15 cellular contexts compared by ENCODE assay signal in the genomic region with DNA sequence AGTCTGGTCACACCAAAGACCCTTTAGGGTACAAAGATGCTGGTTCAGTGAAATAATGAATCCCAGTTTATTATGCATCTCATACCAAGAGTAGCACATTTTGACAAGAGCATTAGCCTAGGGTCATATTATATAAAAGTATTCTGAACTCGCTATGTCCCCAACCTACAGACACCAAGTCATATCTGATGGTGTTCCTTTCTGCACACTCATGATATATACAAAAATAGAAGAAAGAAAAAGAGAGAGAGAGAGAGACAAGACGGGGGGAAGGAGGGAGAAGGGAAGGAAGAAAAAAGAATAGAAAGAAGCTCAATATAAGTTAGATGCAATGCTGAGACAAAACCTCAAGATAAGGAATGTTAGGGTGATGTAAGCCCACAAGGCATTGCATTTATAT.
A peak's percentile ranks its signal among the peaks of the same experiment; 100 is the strongest.
DNase-seq lines count a peak whose midpoint lies in the region; ATAC-seq and TF ChIP-seq lines count a peak whose summit lies in the region.
"Had no signal": no experiment of that assay in that cellular context is flagged by ENCODE, and none has a peak within 500 bp of the region (broad histone marks: within the 10 kb centered on the region; RNA-seq: fewer than 3 reads in every experiment).

No MANE protein-coding gene starts in this region.

- H3K4me2 ChIP-seq in smooth muscle cell = no peak overlapping the region

- intact Hi-C loops in Right ventricle myocardium superior (cut with DNase I) = no loop called here

- no peak overlapping the region for H3K4me3 ChIP-seq in right atrium auricular region
- no peak overlapping the region for H3K4me3 ChIP-seq in rectal smooth muscle tissue (ENCODE audit: low read length)
- no peak overlapping the region for H3K4me3 ChIP-seq in smooth muscle cell
- H3K4me3 ChIP-seq: Peyer's patch had no signal

- H3K9ac ChIP-seq in rectal smooth muscle tissue (ENCODE audit: low read length) = no peak overlapping the region
- no peak overlapping the region for H3K9ac ChIP-seq in smooth muscle cell (ENCODE audit: low read depth)

- H2AFZ ChIP-seq in smooth muscle cell (ENCODE audit: low read depth) = no peak overlapping the region

- TF ChIP-seq CTCF in right atrium auricular region (IDR thresholded peaks at IDR 0.05) (no peak), glutamatergic neuron (IDR thresholded peaks at IDR 0.05; ENCODE audit: partially characterized antibody, unreplicated experiment) (no peak), smooth muscle cell (IDR thresholded peaks at IDR 0.05; ENCODE audit: borderline replicate concordance, insufficient read depth, poor library complexity, severe bottlenecking) (no peak)

- H3K4me3 Mint-ChIP-seq in glutamatergic neuron (ENCODE audit: unreplicated experiment) = no peak overlapping the region

- H3K36me3 ChIP-seq in right atrium auricular region (peaks cover 28% of the 10 kb centered on the region), rectal smooth muscle tissue (ENCODE audit: control insufficient read depth, insufficient read depth, low read length) (peaks cover 11% of the 10 kb centered on the region), smooth muscle cell (ENCODE audit: low read depth) (peaks cover 5% of the 10 kb centered on the region)

- no peak for ATAC-seq in Right ventricle myocardium superior (ENCODE audit: poor library complexity)

- H3K27ac ChIP-seq in right atrium auricular region (peak overlapping the region; percentile 50 to 72), rectal smooth muscle tissue (ENCODE audit: low read depth, low read length) (peak overlapping the region; percentile 6), smooth muscle cell (ENCODE audit: low read depth) (no peak overlapping the region)

- peak overlapping the region; percentile 24 for H3K27ac Mint-ChIP-seq in glutamatergic neuron (ENCODE audit: unreplicated experiment)

- no peaks in the 10 kb centered on the region for H3K36me3 Mint-ChIP-seq in glutamatergic neuron (ENCODE audit: unreplicated experiment)

- H3K79me2 ChIP-seq in smooth muscle cell (ENCODE audit: low read depth) = no peaks in the 10 kb centered on the region

- WGBS in smooth muscle cell (ENCODE audit: low lambda C conversion rate) = 89% methylated on average over 2 of the region's 2 CpGs

- H3K9me3 Mint-ChIP-seq in glutamatergic neuron (ENCODE audit: unreplicated experiment) = peaks cover 7% of the 10 kb centered on the region

- H3K4me1 ChIP-seq in right atrium auricular region (peaks cover 0 to 73% of the 10 kb centered on the region in 2 donors), rectal smooth muscle tissue (ENCODE audit: control insufficient read depth, insufficient read depth, low read length) (peaks cover 40% of the 10 kb centered on the region), smooth muscle cell (ENCODE audit: low read depth) (no peaks in the 10 kb centered on the region)

- H3K27me3 ChIP-seq in right atrium auricular region (no peaks in the 10 kb centered on the region), rectal smooth muscle tissue (ENCODE audit: control insufficient read depth, insufficient read depth, low read length) (no peaks in the 10 kb centered on the region), smooth muscle cell (ENCODE audit: low read depth) (no peaks in the 10 kb centered on the region)
- H3K27me3 ChIP-seq: Peyer's patch had no signal

- peaks cover 3% of the 10 kb centered on the region for H3K4me1 Mint-ChIP-seq in glutamatergic neuron (ENCODE audit: low read depth, unreplicated experiment)

- H4K20me1 ChIP-seq in smooth muscle cell (ENCODE audit: low read depth) = no peaks in the 10 kb centered on the region

- H3K9me3 ChIP-seq in right atrium auricular region (no peaks in the 10 kb centered on the region), smooth muscle cell (replicated peaks; ENCODE audit: low read depth) (no peaks in the 10 kb centered on the region)
- H3K9me3 ChIP-seq: Peyer's patch had no signal

- DNase-seq in right atrium auricular region (ENCODE audit: low spot score) (no peak), Right ventricle myocardium superior (no peak), glutamatergic neuron (no peak), NCI-H2081 (lab: John Stamatoyannopoulos, UW) (no peak), NCI-H1930 (lab: John Stamatoyannopoulos, UW) (no peak), smooth muscle cell (lab: John Stamatoyannopoulos, UW; ENCODE audit: unreplicated experiment) (no peak), nucleus accumbens (lab: John Stamatoyannopoulos, UW) (no peak)
- DNase-seq: C1 segment of cervical spinal cord, DMS 273 treated with DMSO at 0.1 percent for 48 hours, GF-D8, GOT3, NCI-H1048, NCI-H524 treated with DMSO at 0.1 percent for 48 hours, Peyer's patch had no signal

- no peaks in the 10 kb centered on the region for H3F3A ChIP-seq in smooth muscle cell (ENCODE audit: low read depth)

- peaks cover 4% of the 10 kb centered on the region for H3K27me3 Mint-ChIP-seq in glutamatergic neuron (ENCODE audit: unreplicated experiment)
